15 cellular contexts compared by ENCODE assay signal in genomic region chr15:37007301-37007700, GRCh38.
A peak's percentile ranks its signal among the peaks of the same experiment; 100 is the strongest.
DNase-seq lines count a peak whose midpoint lies in the region; ATAC-seq lines count a peak whose summit lies in the region.
"Had no signal": no experiment of that assay in that cellular context is flagged by ENCODE, and none has a peak within 500 bp of the region (broad histone marks: within the 10 kb centered on the region; RNA-seq: fewer than 3 reads in every experiment).

No MANE protein-coding gene starts in this region.

- no peaks in the 10 kb centered on the region for H3K27me3 ChIP-seq in HAP-1 (ENCODE audit: low read depth)

- peaks cover 3% of the 10 kb centered on the region for H3K36me3 ChIP-seq in HAP-1 (replicated peaks)

- no peaks in the 10 kb centered on the region for H3K4me1 ChIP-seq in HAP-1

- H3K9me3 ChIP-seq in HAP-1: no peaks in the 10 kb centered on the region

- in situ Hi-C loops in HAP-1 (cut with MboI; ENCODE audit: low sequenced_read_pairs): no loop called here

- no peak overlapping the region for H3K4me3 ChIP-seq in HAP-1

- ATAC-seq in GM18861 (IDR thresholded peaks at IDR 0.05; ENCODE audit: unreplicated experiment) (no peak), GM18498 (IDR thresholded peaks at IDR 0.05; ENCODE audit: unreplicated experiment) (no peak)

- DNase-seq in AG08395 (ENCODE audit: low spot score) (peak; percentile 38), EH (ENCODE audit: low read depth) (peak; percentile 16), NCI-H69 (lab: John Stamatoyannopoulos, UW) (peak; percentile 25), islet precursor cell (peak; percentile 67), HAP-1 (ENCODE audit: low spot score in 2 of 2) (no peak)
- DNase-seq: DND-41, GDM1, H7, NCI-H1436, NCI-H1930, NCI-H226, NCI-H524, SW 1271 had no signal

Comparison
In these comparisons a context has a peak if more than half of its experiments do, and no peak if none do; other contexts are left out.
1. DNase-seq: peak in AG08395 (single experiment), EH (single experiment), NCI-H69 (single experiment) and islet precursor cell (single experiment); none in HAP-1 (0 of 2).